Comparison of ENCODE assay signal across 1 cellular context in the genomic region with DNA sequence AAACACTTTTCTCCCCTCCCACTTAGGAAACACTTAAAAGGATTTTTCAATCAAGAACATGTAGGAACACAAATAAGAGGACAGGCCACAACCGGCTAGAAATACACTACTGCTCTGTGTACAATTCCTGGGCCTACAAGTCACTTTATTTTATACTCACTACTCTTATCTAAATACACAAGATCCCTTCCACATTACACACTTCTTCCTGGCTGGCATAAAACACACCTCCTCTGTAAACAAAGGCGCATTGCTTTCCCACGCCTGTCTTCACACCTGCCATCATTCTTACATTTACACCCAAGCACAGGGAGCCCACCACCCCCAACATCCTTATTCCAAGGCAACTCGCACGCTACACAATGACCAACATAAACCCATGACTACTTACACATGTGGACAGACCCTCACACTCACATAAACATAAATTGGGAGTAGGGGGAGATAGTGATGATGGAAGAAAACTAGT.
TF ChIP-seq lines count a peak whose summit lies in the region.

No MANE protein-coding gene starts in this region.

TF ChIP-seq in IMR-90, 13 proteins besides CTCF, POLR2A, EP300 and RAD21:
- TF ChIP-seq RFX5 (IDR thresholded peaks at IDR 0.05; ENCODE audit: low read depth, low read length): no peak
- TF ChIP-seq BHLHE40 (IDR thresholded peaks at IDR 0.05; ENCODE audit: low read depth, low read length): peak; percentile 32; the same call in 1 of the 2 replicates
- TF ChIP-seq FOS (IDR thresholded peaks at IDR 0.05; ENCODE audit: low read depth, low read length): no peak
- no peak for TF ChIP-seq NFE2L2 (IDR thresholded peaks at IDR 0.05; ENCODE audit: low read depth, low read length)
- TF ChIP-seq CEBPB (IDR thresholded peaks at IDR 0.05; ENCODE audit: low read depth, low read length): no peak
- no peak for TF ChIP-seq MAFK (IDR thresholded peaks at IDR 0.05; ENCODE audit: low read depth, low read length)
- no peak for TF ChIP-seq MAZ (IDR thresholded peaks at IDR 0.05; ENCODE audit: borderline replicate concordance, low read depth, low read length)
- no peak for TF ChIP-seq MXI1 (IDR thresholded peaks at IDR 0.05; ENCODE audit: borderline replicate concordance, low read depth, low read length)
- TF ChIP-seq, protein P1, sequence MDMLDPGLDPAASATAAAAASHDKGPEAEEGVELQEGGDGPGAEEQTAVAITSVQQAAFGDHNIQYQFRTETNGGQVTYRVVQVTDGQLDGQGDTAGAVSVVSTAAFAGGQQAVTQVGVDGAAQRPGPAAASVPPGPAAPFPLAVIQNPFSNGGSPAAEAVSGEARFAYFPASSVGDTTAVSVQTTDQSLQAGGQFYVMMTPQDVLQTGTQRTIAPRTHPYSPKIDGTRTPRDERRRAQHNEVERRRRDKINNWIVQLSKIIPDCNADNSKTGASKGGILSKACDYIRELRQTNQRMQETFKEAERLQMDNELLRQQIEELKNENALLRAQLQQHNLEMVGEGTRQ (IDR thresholded peaks at IDR 0.05; ENCODE audit: low read depth, low read length): no peak
- TF ChIP-seq SMC3 (IDR thresholded peaks at IDR 0.05; ENCODE audit: low read depth, low read length): no peak
- peak; percentile 39 for TF ChIP-seq RCOR1 (IDR thresholded peaks at IDR 0.05; ENCODE audit: insufficient replicate concordance, low read length)
- TF ChIP-seq, protein P2, sequence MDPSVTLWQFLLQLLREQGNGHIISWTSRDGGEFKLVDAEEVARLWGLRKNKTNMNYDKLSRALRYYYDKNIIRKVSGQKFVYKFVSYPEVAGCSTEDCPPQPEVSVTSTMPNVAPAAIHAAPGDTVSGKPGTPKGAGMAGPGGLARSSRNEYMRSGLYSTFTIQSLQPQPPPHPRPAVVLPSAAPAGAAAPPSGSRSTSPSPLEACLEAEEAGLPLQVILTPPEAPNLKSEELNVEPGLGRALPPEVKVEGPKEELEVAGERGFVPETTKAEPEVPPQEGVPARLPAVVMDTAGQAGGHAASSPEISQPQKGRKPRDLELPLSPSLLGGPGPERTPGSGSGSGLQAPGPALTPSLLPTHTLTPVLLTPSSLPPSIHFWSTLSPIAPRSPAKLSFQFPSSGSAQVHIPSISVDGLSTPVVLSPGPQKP (IDR thresholded peaks at IDR 0.05; ENCODE audit: borderline replicate concordance, low read depth, low read length): no peak
TF ChIP-seq in IMR-90: peak in this region for 2.
